8 cellular contexts compared by ENCODE assay signal in genomic region chr12:51631591-51631990, GRCh38. TPM values are rescaled to one million over a fixed set of nuclear protein-coding genes. Genes with fewer than 3 reads are reported as not detected.
DNase-seq lines count a peak whose midpoint lies in the region; TF ChIP-seq lines count a peak whose summit lies in the region.
"Had no signal": no experiment of that assay in that cellular context is flagged by ENCODE, and none has a peak within 500 bp of the region (broad histone marks: within the 10 kb centered on the region; RNA-seq: fewer than 3 reads in every experiment).

No MANE protein-coding gene starts in this region.

- H3K27ac ChIP-seq in fibroblast of lung (ENCODE audit: insufficient read depth, low read length), result no peak overlapping the region
- H3K27ac ChIP-seq: psoas muscle had no signal

- no peaks in the 10 kb centered on the region for H3K9me3 ChIP-seq in fibroblast of lung (ENCODE audit: control insufficient read depth, insufficient read depth, low read depth, low read length)
- H3K9me3 ChIP-seq: psoas muscle had no signal

- peaks cover 4% of the 10 kb centered on the region for H4K20me1 ChIP-seq in fibroblast of lung (ENCODE audit: control insufficient read depth, extremely low read depth, insufficient read depth, low read length)

- peaks cover 8% of the 10 kb centered on the region for H3K4me1 ChIP-seq in fibroblast of lung (ENCODE audit: control insufficient read depth, extremely low read depth, insufficient read depth, low read length)
- H3K4me1 ChIP-seq: psoas muscle had no signal

- H3K4me3 ChIP-seq in fibroblast of lung (replicated peaks in 1 of 4; ENCODE audit: control extremely low read depth in 1 of 4, insufficient read depth in 1 of 4, low read depth in 3 of 4, low read length in 4 of 4), result no peak overlapping the region
- H3K4me3 ChIP-seq: psoas muscle had no signal

- in situ Hi-C loops in SK-MEL-5 (cut with HindIII; ENCODE audit: low pct_unique_long_range_greater_than_20kb, low sequenced_read_pairs), result no loop called here

- no peak overlapping the region for H3K9ac ChIP-seq in fibroblast of lung (ENCODE audit: insufficient read depth, low read length)

- no peak overlapping the region for H2AFZ ChIP-seq in fibroblast of lung (ENCODE audit: low read length)

- H3K4me2 ChIP-seq in fibroblast of lung (ENCODE audit: extremely low read depth, insufficient read depth, low read length), result no peak overlapping the region

- H3K79me2 ChIP-seq in fibroblast of lung (ENCODE audit: control insufficient read depth, insufficient read depth, low read length), result peaks cover 53% of the 10 kb centered on the region

- no peaks in the 10 kb centered on the region for H3K27me3 ChIP-seq in fibroblast of lung (ENCODE audit: control insufficient read depth, insufficient read depth, low read length)

- H3K36me3 ChIP-seq in fibroblast of lung (ENCODE audit: control insufficient read depth, insufficient read depth, low read length), result no peaks in the 10 kb centered on the region

- TF ChIP-seq CTCF in fibroblast of lung (conservative IDR thresholded peaks at IDR 0.05 in 1 of 2, IDR thresholded peaks at IDR 0.05 in 1 of 2; ENCODE audit: low read depth in 1 of 2, low read length in 2 of 2), result no peak
- no peak for TF ChIP-seq CTCF in GM20000 (IDR thresholded peaks at IDR 0.05; ENCODE audit: extremely low read depth, missing control alignments)

- DNase-seq in H4 (ENCODE audit: low spot score) (peak; percentile 17), SK-MEL-5 (ENCODE audit: low read depth, low spot score) (peak; percentile 25), fibroblast of lung (ENCODE audit: low read depth in 2 of 2) (peak; percentile 52 to 86), putamen (ENCODE audit: low spot score) (peak; percentile 11), NCI-H2029 treated with DMSO at 0.1 percent for 48 hours (lab: John Stamatoyannopoulos, UW) (no peak), GM20000 (ENCODE audit: low spot score) (no peak)
- DNase-seq in activated CD4-positive, alpha-beta T cell treated with anti-CD3 and anti-CD28 coated beads for 1 hour, result no peak
- DNase-seq: psoas muscle had no signal

RNA-seq across cellular contexts. Expression of gene SCN8A, which starts 40.6 kb away (rescaled TPM):
- total RNA-seq in H4 (2014; rRNA removed; shearing (Covaris generic)), result 0.27 and 0.43 TPM in 2 replicates
- total RNA-seq in SK-MEL-5 (2014; rRNA removed; shearing (Covaris generic)), result 1.0 and 1.1 TPM in 2 replicates
- 0.46 and 1.9 TPM in 2 replicates for polyA plus RNA-seq in SK-MEL-5 (2015; cell fraction: cytosol; rRNA removed)
- 7.3 and 10.1 TPM in 2 replicates for polyA plus RNA-seq in SK-MEL-5 (2015; cell fraction: nucleus; rRNA removed)
- 12.8 and 27.2 TPM in 2 replicates for total RNA-seq in fibroblast of lung
- polyA plus RNA-seq in fibroblast of lung, result 8.5 and 12.8 TPM in 2 replicates
- polyA plus RNA-seq in fibroblast of lung (2012), result 4.5 and 8.6 TPM in 2 replicates
- 17.2 and 19.7 TPM in 2 replicates for polyA minus RNA-seq in fibroblast of lung (ENCODE audit: low replicate concordance)

Comparison
In these comparisons a context has a peak if more than half of its experiments do, and no peak if none do; other contexts are left out.
1. DNase-seq: peak in H4 (single experiment), SK-MEL-5 (single experiment), fibroblast of lung (2 of 2) and putamen (single experiment); none in NCI-H2029 treated with DMSO at 0.1 percent for 48 hours (single experiment), GM20000 (single experiment) and activated CD4-positive, alpha-beta T cell treated with anti-CD3 and anti-CD28 coated beads for 1 hour (single experiment).